In the genomic region with DNA sequence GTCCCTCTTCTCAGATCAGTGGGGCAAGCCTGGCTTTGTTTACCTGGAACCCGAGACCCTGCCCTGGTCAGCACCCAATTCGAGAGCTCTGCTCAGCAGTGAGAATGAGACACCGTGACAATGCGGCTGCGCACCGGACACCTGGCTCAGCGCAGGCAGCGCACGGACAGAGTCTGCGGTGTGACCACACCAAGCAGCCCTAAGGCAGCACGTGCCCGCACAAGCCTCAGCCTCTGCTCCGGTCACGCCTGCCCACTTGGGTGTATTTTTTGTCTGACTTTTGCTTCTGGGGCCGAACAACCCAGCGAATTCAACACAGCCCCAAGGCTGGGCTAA, we compare ENCODE assay signal across 18 cellular contexts. TPM values are rescaled to one million over a fixed set of nuclear protein-coding genes. Genes with fewer than 3 reads are reported as not detected.
"Had no signal": no experiment of that assay in that cellular context is flagged by ENCODE, and none has a peak within 500 bp of the region (broad histone marks: within the 10 kb centered on the region; RNA-seq: fewer than 3 reads in every experiment).

No MANE protein-coding gene starts in this region.

- H3K27me3 ChIP-seq: upper lobe of right lung had no signal

- H3K4me3 ChIP-seq: mucosa of descending colon, upper lobe of right lung had no signal

- H3K9me3 ChIP-seq: upper lobe of right lung had no signal

- H3K27ac Mint-ChIP-seq: activated CD4-positive, alpha-beta memory T cell treated with anti-CD3 and anti-CD28 coated beads, Interleukin-2, amount 10 ng/mL, durations not matched to agents 7 days and 5 days; activated T-cell treated with anti-CD3 and anti-CD28 coated beads, Interleukin-2, amount 50 U/mL, for 72 hours had no signal

- H3K27me3 Mint-ChIP-seq: activated CD4-positive, alpha-beta memory T cell treated with anti-CD3 and anti-CD28 coated beads, Interleukin-2, amount 10 ng/mL, durations not matched to agents 7 days and 5 days had no signal

- H3K27ac ChIP-seq: epithelial cell of prostate, upper lobe of right lung had no signal

- H3K4me1 ChIP-seq: upper lobe of right lung had no signal

- ATAC-seq: activated T-cell treated with anti-CD3 and anti-CD28 coated beads, Interleukin-2, amount 50 U/mL, for 72 hours; mucosa of descending colon; natural killer cell treated with Interleukin-12 subunit alpha and Interleukin-12 subunit beta and Interleukin-15 and Interleukin-18, amount 100 ng/mL, for 72 hours; stimulated activated naive CD8-positive, alpha-beta T cell treated with anti-CD3 and anti-CD28 coated beads, Interleukin-15, Interleukin-2, amounts not matched to agents 100 U/mL and 50 U/mL, for 24 hours; upper lobe of right lung had no signal

- H3K4me3 Mint-ChIP-seq: activated CD4-positive, alpha-beta memory T cell treated with anti-CD3 and anti-CD28 coated beads, Interleukin-2, amount 10 ng/mL, durations not matched to agents 7 days and 5 days; activated T-cell treated with anti-CD3 and anti-CD28 coated beads, Interleukin-2, amount 50 U/mL, for 72 hours; natural killer cell treated with Interleukin-12 subunit alpha and Interleukin-12 subunit beta and Interleukin-15 and Interleukin-18, amount 100 ng/mL, for 72 hours had no signal

- H3K36me3 ChIP-seq: upper lobe of right lung had no signal

- DNase-seq: activated CD4-positive, alpha-beta memory T cell treated with anti-CD3 and anti-CD28 coated beads, Interleukin-2, amount 10 ng/mL, durations not matched to agents 7 days and 5 days; activated CD4-positive, alpha-beta T cell treated with anti-CD3 and anti-CD28 coated beads for 1 hour; activated T-cell treated with anti-CD3 and anti-CD28 coated beads, Interleukin-2, amount 50 U/mL, for 72 hours; cortex of kidney; effector CD8-positive, alpha-beta T cell; hippocampal formation; kidney glomerular epithelial cell; occipital lobe; stimulated activated CD4-positive, alpha-beta T cell treated with anti-CD3 and anti-CD28 coated beads, Interleukin-12 subunit alpha, Interleukin-12 subunit beta, amount 100 ng/mL, for 4 hours; stimulated activated naive CD8-positive, alpha-beta T cell treated with anti-CD3 and anti-CD28 coated beads, Interleukin-15, Interleukin-2, amounts not matched to agents 100 U/mL and 50 U/mL, for 24 hours had no signal

RNA-seq across cellular contexts. Expression of a gene that starts 4.7 kb away (rescaled TPM):
- total RNA-seq: activated CD4-positive, alpha-beta memory T cell treated with anti-CD3 and anti-CD28 coated beads, Interleukin-2, amount 10 ng/mL, durations not matched to agents 7 days and 5 days; activated T-cell treated with anti-CD3 and anti-CD28 coated beads, Interleukin-2, amount 50 U/mL, for 72 hours; cardiac septum; lung microvascular endothelial cell; mucosa of descending colon; natural killer cell treated with Interleukin-12 subunit alpha and Interleukin-12 subunit beta and Interleukin-15 and Interleukin-18, amount 100 ng/mL, for 72 hours; occipital lobe; temporal lobe; upper lobe of right lung had no signal
- polyA plus RNA-seq: adipose tissue had no signal

RNA-seq across cellular contexts. Expression of a gene that starts 10.3 kb away (rescaled TPM):
- total RNA-seq: activated CD4-positive, alpha-beta memory T cell treated with anti-CD3 and anti-CD28 coated beads, Interleukin-2, amount 10 ng/mL, durations not matched to agents 7 days and 5 days; activated T-cell treated with anti-CD3 and anti-CD28 coated beads, Interleukin-2, amount 50 U/mL, for 72 hours; cardiac septum; lung microvascular endothelial cell; mucosa of descending colon; natural killer cell treated with Interleukin-12 subunit alpha and Interleukin-12 subunit beta and Interleukin-15 and Interleukin-18, amount 100 ng/mL, for 72 hours; occipital lobe; temporal lobe; upper lobe of right lung had no signal
- polyA plus RNA-seq: adipose tissue had no signal

RNA-seq across cellular contexts. Expression of a gene that starts 16.2 kb away (rescaled TPM):
- total RNA-seq: activated CD4-positive, alpha-beta memory T cell treated with anti-CD3 and anti-CD28 coated beads, Interleukin-2, amount 10 ng/mL, durations not matched to agents 7 days and 5 days; activated T-cell treated with anti-CD3 and anti-CD28 coated beads, Interleukin-2, amount 50 U/mL, for 72 hours; cardiac septum; lung microvascular endothelial cell; mucosa of descending colon; natural killer cell treated with Interleukin-12 subunit alpha and Interleukin-12 subunit beta and Interleukin-15 and Interleukin-18, amount 100 ng/mL, for 72 hours; occipital lobe; temporal lobe; upper lobe of right lung had no signal
- polyA plus RNA-seq: adipose tissue had no signal

RNA-seq across cellular contexts. Expression of a gene that starts 20.6 kb away (rescaled TPM):
- total RNA-seq: activated CD4-positive, alpha-beta memory T cell treated with anti-CD3 and anti-CD28 coated beads, Interleukin-2, amount 10 ng/mL, durations not matched to agents 7 days and 5 days; activated T-cell treated with anti-CD3 and anti-CD28 coated beads, Interleukin-2, amount 50 U/mL, for 72 hours; cardiac septum; lung microvascular endothelial cell; mucosa of descending colon; natural killer cell treated with Interleukin-12 subunit alpha and Interleukin-12 subunit beta and Interleukin-15 and Interleukin-18, amount 100 ng/mL, for 72 hours; occipital lobe; temporal lobe; upper lobe of right lung had no signal
- polyA plus RNA-seq: adipose tissue had no signal

RNA-seq across cellular contexts. Expression of a gene that starts 24.3 kb away (rescaled TPM):
- total RNA-seq: activated CD4-positive, alpha-beta memory T cell treated with anti-CD3 and anti-CD28 coated beads, Interleukin-2, amount 10 ng/mL, durations not matched to agents 7 days and 5 days; activated T-cell treated with anti-CD3 and anti-CD28 coated beads, Interleukin-2, amount 50 U/mL, for 72 hours; cardiac septum; lung microvascular endothelial cell; mucosa of descending colon; natural killer cell treated with Interleukin-12 subunit alpha and Interleukin-12 subunit beta and Interleukin-15 and Interleukin-18, amount 100 ng/mL, for 72 hours; occipital lobe; temporal lobe; upper lobe of right lung had no signal
- polyA plus RNA-seq: adipose tissue had no signal
